19 cellular contexts compared by ENCODE assay signal in the genomic region with DNA sequence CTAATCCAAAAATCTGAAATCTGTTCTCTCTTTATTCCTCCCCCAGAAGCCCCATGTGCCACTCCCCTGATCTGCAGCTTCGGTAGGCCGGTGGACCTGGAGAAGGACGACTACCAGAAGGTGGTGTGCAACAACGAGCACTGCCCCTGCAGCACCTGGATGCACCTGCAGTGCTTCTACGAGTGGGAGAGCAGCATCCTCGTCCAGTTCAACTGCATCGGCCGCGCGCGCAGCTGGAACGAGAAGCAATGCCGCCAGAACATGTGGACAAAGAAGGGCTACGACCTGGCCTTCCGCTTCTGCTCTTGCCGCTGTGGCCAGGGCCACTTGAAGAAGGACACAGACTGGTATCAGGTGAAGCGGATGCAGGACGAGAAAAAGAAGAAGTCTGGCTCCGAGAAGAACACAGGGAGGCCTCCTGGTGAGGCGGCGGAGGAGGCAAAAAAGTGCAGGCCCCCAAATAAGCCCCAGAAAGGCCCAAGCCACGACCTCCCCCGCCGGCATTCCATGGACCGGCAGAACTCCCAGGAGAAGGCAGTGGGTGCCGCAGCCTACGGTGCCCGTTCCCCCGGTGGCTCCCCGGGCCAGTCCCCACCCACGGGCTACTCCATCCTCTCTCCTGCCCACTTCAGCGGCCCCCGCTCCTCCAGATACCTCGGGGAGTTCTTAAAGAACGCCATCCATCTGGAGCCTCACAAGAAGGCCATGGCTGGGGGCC.
"Had no signal": no experiment of that assay in that cellular context is flagged by ENCODE, and none has a peak within 500 bp of the region (broad histone marks: within the 10 kb centered on the region; RNA-seq: fewer than 3 reads in every experiment).

No MANE protein-coding gene starts in this region.

- H3K4me1 ChIP-seq: foreskin keratinocyte, uterus had no signal

- H3K9me3 ChIP-seq: body of pancreas, tibial artery, uterus had no signal

- H3K36me3 ChIP-seq: uterus had no signal

- ATAC-seq: body of pancreas; foreskin keratinocyte; stimulated activated naive CD8-positive, alpha-beta T cell treated with anti-CD3 and anti-CD28 coated beads, Interleukin-15, Interleukin-2, amounts not matched to agents 100 U/mL and 50 U/mL, for 24 hours had no signal

- DNase-seq: activated CD4-positive, alpha-beta T cell treated with anti-CD3 and anti-CD28 coated beads, Interleukin-2, amount 10 ng/mL, durations not matched to agents 7 days and 5 days; activated CD4-positive, CD25-positive, alpha-beta regulatory T cell; activated effector memory CD4-positive, alpha-beta T cell treated with Interleukin-2 at 50 U/mL for 16 hours; activated naive CD8-positive, alpha-beta T cell treated with anti-CD3 and anti-CD28 coated beads, Interleukin-2, amount 10 ng/mL, durations not matched to agents 7 days and 5 days; body of pancreas; caudate nucleus; foreskin keratinocyte; mesendoderm; nephron progenitor cell; occipital lobe; retina; stimulated activated naive CD8-positive, alpha-beta T cell treated with anti-CD3 and anti-CD28 coated beads, Interleukin-15, Interleukin-2, amounts not matched to agents 100 U/mL and 50 U/mL, for 24 hours; substantia nigra; T-helper 1 cell; T1000; tibial artery; uterus had no signal

- H3K27me3 Mint-ChIP-seq: activated CD4-positive, alpha-beta T cell treated with anti-CD3 and anti-CD28 coated beads, Interleukin-2, amount 10 ng/mL, durations not matched to agents 7 days and 5 days; activated naive CD8-positive, alpha-beta T cell treated with anti-CD3 and anti-CD28 coated beads, Interleukin-2, amount 10 ng/mL, durations not matched to agents 7 days and 5 days had no signal

- H3K9me3 Mint-ChIP-seq: activated CD4-positive, alpha-beta T cell treated with anti-CD3 and anti-CD28 coated beads, Interleukin-2, amount 10 ng/mL, durations not matched to agents 7 days and 5 days; activated naive CD8-positive, alpha-beta T cell treated with anti-CD3 and anti-CD28 coated beads, Interleukin-2, amount 10 ng/mL, durations not matched to agents 7 days and 5 days; nephron progenitor cell had no signal

- H3K27me3 ChIP-seq: body of pancreas, dorsolateral prefrontal cortex, foreskin keratinocyte, hepatocyte, tibial artery, uterus had no signal

- H3K27ac Mint-ChIP-seq: activated CD4-positive, alpha-beta T cell treated with anti-CD3 and anti-CD28 coated beads, Interleukin-2, amount 10 ng/mL, durations not matched to agents 7 days and 5 days; activated naive CD8-positive, alpha-beta T cell treated with anti-CD3 and anti-CD28 coated beads, Interleukin-2, amount 10 ng/mL, durations not matched to agents 7 days and 5 days; nephron progenitor cell had no signal

- H3K4me3 Mint-ChIP-seq: activated CD4-positive, alpha-beta T cell treated with anti-CD3 and anti-CD28 coated beads, Interleukin-2, amount 10 ng/mL, durations not matched to agents 7 days and 5 days; activated naive CD8-positive, alpha-beta T cell treated with anti-CD3 and anti-CD28 coated beads, Interleukin-2, amount 10 ng/mL, durations not matched to agents 7 days and 5 days; nephron progenitor cell had no signal

- H3K4me3 ChIP-seq: body of pancreas, dorsolateral prefrontal cortex, hepatocyte, tibial artery, uterus had no signal

- H3K27ac ChIP-seq: body of pancreas, dorsolateral prefrontal cortex, foreskin keratinocyte, hepatocyte, tibial artery, uterus had no signal
